Comparison of ENCODE assay signal across 26 cellular contexts in genomic region chr1:7045897-7046296, GRCh38.
"Had no signal": no experiment of that assay in that cellular context is flagged by ENCODE, and none has a peak within 500 bp of the region (broad histone marks: within the 10 kb centered on the region; RNA-seq: fewer than 3 reads in every experiment).

No MANE protein-coding gene starts in this region.

- H3K36me3 ChIP-seq: adrenal gland, colonic mucosa, esophagus squamous epithelium, gastroesophageal sphincter had no signal

- H3K4me3 ChIP-seq: adrenal gland, body of pancreas, colonic mucosa, esophagus squamous epithelium, gastroesophageal sphincter had no signal

- H3K4me1 ChIP-seq: adrenal gland, body of pancreas, colonic mucosa, esophagus squamous epithelium, gastroesophageal sphincter had no signal

- ATAC-seq: activated CD4-positive, alpha-beta T cell treated with anti-CD3 and anti-CD28 coated beads for 36 hours; activated CD8-positive, alpha-beta memory T cell treated with anti-CD3 and anti-CD28 coated beads, Interleukin-2, amount 10 ng/mL, durations not matched to agents 7 days and 5 days; activated CD8-positive, alpha-beta T cell treated with anti-CD3 and anti-CD28 coated beads, Interleukin-2, amount 10 ng/mL, durations not matched to agents 7 days and 5 days; activated naive CD8-positive, alpha-beta T cell treated with anti-CD3 and anti-CD28 coated beads, Interleukin-2, amount 50 U/mL, for 24 hours; body of pancreas; gastroesophageal sphincter; T-cell had no signal

- DNase-seq: activated CD4-positive, alpha-beta memory T cell treated with anti-CD3 and anti-CD28 coated beads for 36 hours; activated CD4-positive, alpha-beta T cell treated with anti-CD3 and anti-CD28 coated beads for 36 hours; activated CD4-positive, alpha-beta T cell treated with anti-CD3 and anti-CD28 coated beads, Interleukin-2, amount 10 ng/mL, durations not matched to agents 24 days and 14 days; activated CD4-positive, CD25-positive, alpha-beta regulatory T cell; activated CD4-positive, CD25-positive, alpha-beta regulatory T cell treated with anti-CD3 and anti-CD28 coated beads, Interleukin-2, amount 50 U/mL, for 72 hours; activated CD8-positive, alpha-beta memory T cell treated with anti-CD3 and anti-CD28 coated beads, Interleukin-2, amount 10 ng/mL, durations not matched to agents 7 days and 5 days; activated CD8-positive, alpha-beta memory T cell treated with anti-CD3 and anti-CD28 coated beads, Interleukin-2, amount 50 U/mL, for 4 hours; activated CD8-positive, alpha-beta T cell treated with anti-CD3 and anti-CD28 coated beads, Interleukin-2, amount 10 ng/mL, durations not matched to agents 7 days and 5 days; activated effector memory CD4-positive, alpha-beta T cell treated with anti-CD3 and anti-CD28 coated beads, Interleukin-2, amount 50 U/mL, for 16 hours; activated naive CD4-positive, alpha-beta T cell treated with anti-CD3 and anti-CD28 coated beads for 36 hours; activated naive CD8-positive, alpha-beta T cell treated with anti-CD3 and anti-CD28 coated beads for 36 hours; activated naive CD8-positive, alpha-beta T cell treated with anti-CD3 and anti-CD28 coated beads, Interleukin-2, amount 50 U/mL, for 24 hours; activated T-cell treated with anti-CD3 and anti-CD28 coated beads, Interleukin-2, amount 50 U/mL, for 1 hour; activated T-cell treated with anti-CD3 and anti-CD28 coated beads, Interleukin-2, amount 50 U/mL, for 48 hours; aorta; central memory CD4-positive, alpha-beta T cell; cerebellar nuclear complex; colonic mucosa; effector CD8-positive, alpha-beta T cell; esophagus squamous epithelium; T-cell; T-helper 9 cell had no signal

- H3K9me3 ChIP-seq: adrenal gland, body of pancreas, colonic mucosa, esophagus squamous epithelium had no signal

- H3K27ac ChIP-seq: adrenal gland, body of pancreas, colonic mucosa, epithelial cell of prostate, esophagus squamous epithelium, gastroesophageal sphincter had no signal

- H3K27me3 ChIP-seq: adrenal gland, body of pancreas, colonic mucosa had no signal
